In the genomic region with DNA sequence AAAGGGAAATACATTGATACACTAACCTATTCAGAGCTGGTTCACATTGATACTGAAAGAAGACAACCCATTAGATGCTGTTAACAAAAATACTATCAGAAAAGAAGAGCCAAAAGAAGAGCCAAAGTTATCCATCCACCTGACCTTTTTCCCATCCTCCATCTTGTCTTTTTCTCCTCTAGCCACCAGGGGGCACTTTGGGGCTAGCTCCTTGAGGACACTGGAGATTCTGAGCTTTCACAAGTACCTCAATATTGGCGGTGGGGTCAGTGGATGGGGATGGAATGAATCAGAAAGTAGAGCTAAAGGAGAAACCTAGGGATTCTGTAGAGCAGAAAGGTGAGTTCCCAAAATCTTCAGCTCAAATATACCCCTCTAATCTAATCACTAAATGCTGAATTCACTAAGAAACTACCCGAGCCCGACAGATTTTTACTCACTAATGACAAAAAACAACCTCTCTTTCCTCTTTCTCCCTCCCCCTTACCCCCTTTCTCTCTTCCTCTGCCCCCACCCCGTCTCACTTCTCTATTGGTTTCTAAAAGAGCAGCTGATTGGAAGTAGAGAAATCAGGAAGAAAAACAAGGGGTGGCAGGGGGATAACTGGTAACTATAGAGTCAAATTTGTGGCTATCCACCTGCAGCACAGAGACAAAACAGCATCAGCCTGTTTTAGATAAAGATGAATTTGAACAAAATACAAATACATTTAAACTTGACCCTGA, we compare ENCODE assay signal across 9 cellular contexts.
A peak's percentile ranks its signal among the peaks of the same experiment; 100 is the strongest.
DNase-seq lines count a peak whose midpoint lies in the region; ATAC-seq and TF ChIP-seq lines count a peak whose summit lies in the region.
"Had no signal": no experiment of that assay in that cellular context is flagged by ENCODE, and none has a peak within 500 bp of the region (broad histone marks: within the 10 kb centered on the region; RNA-seq: fewer than 3 reads in every experiment).

No MANE protein-coding gene starts in this region.

- H3K9me3 Mint-ChIP-seq in naive thymus-derived CD8-positive, alpha-beta T cell: peaks cover 0 to 2% (median 0%) of the 10 kb centered on the region in 9 donors
- H3K9me3 Mint-ChIP-seq: activated naive CD8-positive, alpha-beta T cell treated with anti-CD3 and anti-CD28 coated beads, Interleukin-2, amount 10 ng/mL, durations not matched to agents 7 days and 5 days had no signal

- H4K20me1 ChIP-seq in MM.1S (ENCODE audit: insufficient read depth, low read length): no peaks in the 10 kb centered on the region

- H3K9me2 ChIP-seq in MM.1S (replicated peaks; ENCODE audit: insufficient read depth, low read length): no peaks in the 10 kb centered on the region

- peak; percentile 23 for DNase-seq in activated CD4-positive, alpha-beta T cell treated with anti-CD3 and anti-CD28 coated beads for 48 hours
- DNase-seq in activated CD4-positive, alpha-beta T cell treated with anti-CD3 and anti-CD28 coated beads, Interleukin-2, amount 50 U/mL, for 1 hour: no peak
- DNase-seq in MM.1S: peak; percentile 17
- DNase-seq in adrenal gland: peak in 4 of 7 donors; percentile 24 to 51 (median 42)
- DNase-seq in naive thymus-derived CD8-positive, alpha-beta T cell: no peak
- DNase-seq in NCI-H774 (lab: John Stamatoyannopoulos, UW): no peak
- no peak for DNase-seq in cerebellar nuclear complex (lab: John Stamatoyannopoulos, UW)
- DNase-seq: activated naive CD8-positive, alpha-beta T cell treated with anti-CD3 and anti-CD28 coated beads, Interleukin-2, amount 10 ng/mL, durations not matched to agents 7 days and 5 days had no signal

- H3K36me3 Mint-ChIP-seq in naive thymus-derived CD8-positive, alpha-beta T cell: no peaks in the 10 kb centered on the region
- H3K36me3 Mint-ChIP-seq: activated naive CD8-positive, alpha-beta T cell treated with anti-CD3 and anti-CD28 coated beads, Interleukin-2, amount 10 ng/mL, durations not matched to agents 7 days and 5 days had no signal

- no peak for ATAC-seq in naive thymus-derived CD8-positive, alpha-beta T cell

- H3K4me3 ChIP-seq in MM.1S (ENCODE audit: low read length) (no peak overlapping the region), adrenal gland (no peak overlapping the region), liver (ENCODE audit: low read depth in 1 of 3, low read length in 3 of 3) (no peak overlapping the region)

- H3K27me3 ChIP-seq in MM.1S (replicated peaks; ENCODE audit: insufficient read depth, low read length) (no peaks in the 10 kb centered on the region), adrenal gland (no peaks in the 10 kb centered on the region), liver (ENCODE audit: control insufficient read depth in 4 of 4, insufficient read depth in 4 of 4, low read length in 3 of 4) (no peaks in the 10 kb centered on the region)

- peak; percentile 65 for TF ChIP-seq CTCF in MM.1S (IDR thresholded peaks at IDR 0.05; ENCODE audit: low read length)
- peak; percentile 29 to 58 (median 54) for TF ChIP-seq CTCF in adrenal gland (IDR thresholded peaks at IDR 0.05)
- peak; percentile 14 for TF ChIP-seq CTCF in liver (IDR thresholded peaks at IDR 0.05; ENCODE audit: low read depth, low read length, missing input control)

- no peaks in the 10 kb centered on the region for H3K9me3 ChIP-seq in MM.1S (replicated peaks; ENCODE audit: insufficient read depth, low read length)
- no peaks in the 10 kb centered on the region for H3K9me3 ChIP-seq in adrenal gland (replicated peaks in 1 of 3)
- peaks cover 0 to 9% (median 0%) of the 10 kb centered on the region in 4 donors for H3K9me3 ChIP-seq in liver (ENCODE audit: control insufficient read depth in 4 of 4, low read length in 3 of 4)

- peaks cover 0 to 24% (median 0%) of the 10 kb centered on the region in 4 donors for H3K4me1 Mint-ChIP-seq in naive thymus-derived CD8-positive, alpha-beta T cell
- H3K4me1 Mint-ChIP-seq: activated naive CD8-positive, alpha-beta T cell treated with anti-CD3 and anti-CD28 coated beads, Interleukin-2, amount 10 ng/mL, durations not matched to agents 7 days and 5 days had no signal

- H3K79me2 ChIP-seq in MM.1S (ENCODE audit: low read length): no peaks in the 10 kb centered on the region

- H3K4me1 ChIP-seq in MM.1S (ENCODE audit: low read length) (no peaks in the 10 kb centered on the region), adrenal gland (replicated peaks in 1 of 2) (peaks cover 0 to 16% of the 10 kb centered on the region in 2 donors), liver (ENCODE audit: control insufficient read depth in 4 of 4, insufficient read depth in 4 of 4, low read length in 3 of 4) (no peaks in the 10 kb centered on the region)

- H2AFZ ChIP-seq in MM.1S (ENCODE audit: low read length): no peak overlapping the region

- H3K9ac ChIP-seq in MM.1S (ENCODE audit: low read length): no peak overlapping the region
- H3K9ac ChIP-seq in liver (ENCODE audit: low read depth in 1 of 2, low read length in 2 of 2): no peak overlapping the region

- peak; percentile 54 to 65 for TF ChIP-seq RAD21 in liver (IDR thresholded peaks at IDR 0.05)

- intact Hi-C loops in adrenal gland (cut with DNase I): no loop called here

- H3K36me3 ChIP-seq in MM.1S (replicated peaks; ENCODE audit: insufficient read depth, low read length) (0 out of 2 replicates have a peak, but pooled peaks cover 3% of the 10 kb centered on the region), adrenal gland (replicated peaks in 1 of 2) (no peaks in the 10 kb centered on the region), liver (ENCODE audit: control insufficient read depth in 4 of 4, insufficient read depth in 3 of 4, low read depth in 1 of 4, low read length in 3 of 4) (no peaks in the 10 kb centered on the region)

- no peak overlapping the region for H3K4me3 Mint-ChIP-seq in naive thymus-derived CD8-positive, alpha-beta T cell
- H3K4me3 Mint-ChIP-seq: activated naive CD8-positive, alpha-beta T cell treated with anti-CD3 and anti-CD28 coated beads, Interleukin-2, amount 10 ng/mL, durations not matched to agents 7 days and 5 days had no signal

- H3F3A ChIP-seq in MM.1S (ENCODE audit: insufficient read depth, low read length): no peaks in the 10 kb centered on the region

- H3K4me2 ChIP-seq in MM.1S (ENCODE audit: low read depth, low read length): no peak overlapping the region

- H3K27me3 Mint-ChIP-seq in naive thymus-derived CD8-positive, alpha-beta T cell: peaks cover 0 to 3% (median 0%) of the 10 kb centered on the region in 5 donors
- H3K27me3 Mint-ChIP-seq: activated naive CD8-positive, alpha-beta T cell treated with anti-CD3 and anti-CD28 coated beads, Interleukin-2, amount 10 ng/mL, durations not matched to agents 7 days and 5 days had no signal

- TF ChIP-seq POLR2A in adrenal gland (IDR thresholded peaks at IDR 0.05): no peak

- 77 to 86% (median 84%) methylated on average over 4 of the region's 4 CpGs for WGBS in adrenal gland, 4 donors
- 68% methylated on average over 4 of the region's 4 CpGs for WGBS in liver

- POLR2A ChIA-PET in naive thymus-derived CD8-positive, alpha-beta T cell (lab: Charles Lee): interaction anchor here (0.7 kb wide), 1 partner anchor 87 kb away, joined by 3 read pairs; no protein-coding TSS in a partner anchor

- H3K27ac ChIP-seq in MM.1S (ENCODE audit: low read length): no peak overlapping the region
- no peak overlapping the region for H3K27ac ChIP-seq in adrenal gland
- no peak overlapping the region for H3K27ac ChIP-seq in liver (ENCODE audit: low read depth in 1 of 2, low read length in 2 of 2)

- no peak overlapping the region for H3K27ac Mint-ChIP-seq in naive thymus-derived CD8-positive, alpha-beta T cell
- H3K27ac Mint-ChIP-seq: activated naive CD8-positive, alpha-beta T cell treated with anti-CD3 and anti-CD28 coated beads, Interleukin-2, amount 10 ng/mL, durations not matched to agents 7 days and 5 days had no signal

TF ChIP-seq in liver, 16 proteins besides CTCF, POLR2A, EP300 and RAD21 (continues in another document):
- TF ChIP-seq HNF4A (conservative IDR thresholded peaks at IDR 0.05) (no peak), GABPA (IDR thresholded peaks at IDR 0.05 in 1 of 2, conservative IDR thresholded peaks at IDR 0.05 in 1 of 2) (no peak), TAF1 (conservative IDR thresholded peaks at IDR 0.05) (no peak), MAX (IDR thresholded peaks at IDR 0.05) (no peak), EGR1 (IDR thresholded peaks at IDR 0.05; ENCODE audit: low read depth in 2 of 2) (no peak), FOXA2 (IDR thresholded peaks at IDR 0.05) (no peak)
- TF ChIP-seq, protein P1, sequence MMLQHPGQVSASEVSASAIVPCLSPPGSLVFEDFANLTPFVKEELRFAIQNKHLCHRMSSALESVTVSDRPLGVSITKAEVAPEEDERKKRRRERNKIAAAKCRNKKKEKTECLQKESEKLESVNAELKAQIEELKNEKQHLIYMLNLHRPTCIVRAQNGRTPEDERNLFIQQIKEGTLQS (IDR thresholded peaks at IDR 0.05): no peak
- TF ChIP-seq, protein P2, sequence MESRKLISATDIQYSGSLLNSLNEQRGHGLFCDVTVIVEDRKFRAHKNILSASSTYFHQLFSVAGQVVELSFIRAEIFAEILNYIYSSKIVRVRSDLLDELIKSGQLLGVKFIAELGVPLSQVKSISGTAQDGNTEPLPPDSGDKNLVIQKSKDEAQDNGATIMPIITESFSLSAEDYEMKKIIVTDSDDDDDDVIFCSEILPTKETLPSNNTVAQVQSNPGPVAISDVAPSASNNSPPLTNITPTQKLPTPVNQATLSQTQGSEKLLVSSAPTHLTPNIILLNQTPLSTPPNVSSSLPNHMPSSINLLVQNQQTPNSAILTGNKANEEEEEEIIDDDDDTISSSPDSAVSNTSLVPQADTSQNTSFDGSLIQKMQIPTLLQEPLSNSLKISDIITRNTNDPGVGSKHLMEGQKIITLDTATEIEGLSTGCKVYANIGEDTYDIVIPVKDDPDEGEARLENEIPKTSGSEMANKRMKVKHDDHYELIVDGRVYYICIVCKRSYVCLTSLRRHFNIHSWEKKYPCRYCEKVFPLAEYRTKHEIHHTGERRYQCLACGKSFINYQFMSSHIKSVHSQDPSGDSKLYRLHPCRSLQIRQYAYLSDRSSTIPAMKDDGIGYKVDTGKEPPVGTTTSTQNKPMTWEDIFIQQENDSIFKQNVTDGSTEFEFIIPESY (IDR thresholded peaks at IDR 0.05): no peak

Comparison
In these comparisons a context has a peak if more than half of its experiments do, and no peak if none do; other contexts are left out.
1. DNase-seq: peak in activated CD4-positive, alpha-beta T cell treated with anti-CD3 and anti-CD28 coated beads for 48 hours (single experiment), MM.1S (single experiment) and adrenal gland (4 of 7); none in activated CD4-positive, alpha-beta T cell treated with anti-CD3 and anti-CD28 coated beads, Interleukin-2, amount 50 U/mL, for 1 hour (single experiment), naive thymus-derived CD8-positive, alpha-beta T cell (0 of 10), NCI-H774 (single experiment) and cerebellar nuclear complex (0 of 2).
2. CTCF ChIP-seq: peak in every context shown above with its lines; median percentile 65 in MM.1S; 54 in adrenal gland; 14 in liver.